9 cellular contexts compared by ENCODE assay signal in the genomic region with DNA sequence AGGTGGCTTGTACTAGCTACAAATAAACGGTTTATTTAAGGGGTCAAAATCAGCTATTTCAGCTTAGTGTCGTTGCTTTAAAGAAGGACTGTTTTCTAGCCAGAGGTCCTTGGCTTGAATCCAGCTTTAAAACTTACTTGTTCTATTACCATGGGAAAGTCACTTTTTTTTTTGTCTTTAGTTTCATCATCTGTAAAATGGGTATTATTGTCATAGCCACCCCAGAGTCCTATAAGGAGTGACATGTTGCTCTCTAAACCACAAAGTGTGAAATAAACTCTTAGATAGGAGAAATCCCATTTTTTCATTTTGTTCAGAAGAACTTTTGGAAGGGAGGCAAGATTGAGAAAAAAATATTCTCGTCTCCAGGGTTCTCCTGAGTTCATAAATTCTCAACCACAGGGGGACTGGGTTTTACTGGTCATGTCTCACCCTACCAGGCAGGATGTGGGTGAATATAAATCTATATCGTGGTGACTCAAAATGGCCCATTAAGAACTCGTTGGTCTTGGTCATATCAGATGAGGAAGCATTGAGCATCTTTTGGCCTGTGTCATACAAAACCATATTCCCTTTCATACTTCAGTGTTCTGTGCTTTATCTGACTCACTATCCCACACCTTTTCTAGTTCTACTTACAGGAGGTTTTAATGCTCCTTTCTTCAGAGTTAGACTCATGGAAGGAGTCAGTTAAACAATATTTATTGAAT.
DNase-seq lines count a peak whose midpoint lies in the region; ATAC-seq, FAIRE-seq and TF ChIP-seq lines count a peak whose summit lies in the region.
"Had no signal": no experiment of that assay in that cellular context is flagged by ENCODE, and none has a peak within 500 bp of the region (broad histone marks: within the 10 kb centered on the region; RNA-seq: fewer than 3 reads in every experiment).

No MANE protein-coding gene starts in this region.

- peak overlapping the region; percentile 60 for H3K27ac Mint-ChIP-seq in dendritic cell treated with granulocyte-macrophage colony-stimulating factor and Interleukin-4, amounts not matched to agents 40 ng/mL and 50 ng/mL, for 4 days

- ATAC-seq in GM21390 (IDR thresholded peaks at IDR 0.05; ENCODE audit: unreplicated experiment) (peak; percentile 77), HG03565 (IDR thresholded peaks at IDR 0.05; ENCODE audit: unreplicated experiment) (peak; percentile 84)

- H3K36me3 Mint-ChIP-seq in dendritic cell treated with granulocyte-macrophage colony-stimulating factor and Interleukin-4, amounts not matched to agents 40 ng/mL and 50 ng/mL, for 4 days (ENCODE audit: low read depth) = no peaks in the 10 kb centered on the region

- FAIRE-seq in GM12891 (lab: Jason Lieb, UNC) = peak; percentile 67
- FAIRE-seq: keratinocyte had no signal

- H3K4me3 Mint-ChIP-seq in dendritic cell treated with granulocyte-macrophage colony-stimulating factor and Interleukin-4, amounts not matched to agents 40 ng/mL and 50 ng/mL, for 4 days = no peak overlapping the region

- H3K9me3 Mint-ChIP-seq in dendritic cell treated with granulocyte-macrophage colony-stimulating factor and Interleukin-4, amounts not matched to agents 40 ng/mL and 50 ng/mL, for 4 days = peaks cover 19% of the 10 kb centered on the region

- H3K27me3 Mint-ChIP-seq in dendritic cell treated with granulocyte-macrophage colony-stimulating factor and Interleukin-4, amounts not matched to agents 40 ng/mL and 50 ng/mL, for 4 days = peaks cover 9% of the 10 kb centered on the region

- intact Hi-C loops in dendritic cell treated with granulocyte-macrophage colony-stimulating factor and Interleukin-4, amounts not matched to agents 40 ng/mL and 50 ng/mL, for 4 days (cut with micrococcal nuclease) = no loop called here

- peaks cover 49% of the 10 kb centered on the region for H3K4me1 Mint-ChIP-seq in dendritic cell treated with granulocyte-macrophage colony-stimulating factor and Interleukin-4, amounts not matched to agents 40 ng/mL and 50 ng/mL, for 4 days (ENCODE audit: low read depth)

- TF ChIP-seq POLR2A in GM12891 (IDR thresholded peaks at IDR 0.05; ENCODE audit: low read depth, low read length) = no peak

- DNase-seq in GM12891 (ENCODE audit: insufficient read length, low spot score) (peak; percentile 18), AG20443 (ENCODE audit: low spot score) (no peak), activated gamma-delta T cell (lab: John Stamatoyannopoulos, UW) (no peak), HUDEP-2 (lab: John Stamatoyannopoulos, UW; ENCODE audit: unreplicated experiment in 76 of 76) (no peak), NCI-H524 (lab: John Stamatoyannopoulos, UW) (no peak)

TF ChIP-seq in GM12891, 5 proteins besides CTCF, POLR2A, EP300 and RAD21:
- peak; percentile 18; the same call in 1 of the 2 replicates for TF ChIP-seq SPI1 (IDR thresholded peaks at IDR 0.05; ENCODE audit: low read depth, low read length)
- TF ChIP-seq POLR2AphosphoS5 (IDR thresholded peaks at IDR 0.05; ENCODE audit: low read depth, low read length) = no peak
